Comparison of ENCODE assay signal across 20 cellular contexts in genomic region chr14:93061380-93062012, GRCh38. TPM values are rescaled to one million over a fixed set of nuclear protein-coding genes. Genes with fewer than 3 reads are reported as not detected.
DNase-seq lines count a peak whose midpoint lies in the region; ATAC-seq and TF ChIP-seq lines count a peak whose summit lies in the region.
"Had no signal": no experiment of that assay in that cellular context is flagged by ENCODE, and none has a peak within 500 bp of the region (broad histone marks: within the 10 kb centered on the region; RNA-seq: fewer than 3 reads in every experiment).

No MANE protein-coding gene starts in this region.

- H3K4me1 Mint-ChIP-seq in activated CD8-positive, alpha-beta T cell treated with anti-CD3 and anti-CD28 coated beads, Interleukin-2, amount 10 ng/mL, durations not matched to agents 7 days and 5 days (ENCODE audit: low read depth) = peaks cover 73% of the 10 kb centered on the region

- H3K9ac ChIP-seq in muscle layer of colon (ENCODE audit: low read length) = no peak overlapping the region
- H3K9ac ChIP-seq: GM23248 had no signal

- no peak overlapping the region for H3K4me3 Mint-ChIP-seq in activated CD8-positive, alpha-beta T cell treated with anti-CD3 and anti-CD28 coated beads, Interleukin-2, amount 10 ng/mL, durations not matched to agents 7 days and 5 days
- H3K4me3 Mint-ChIP-seq: CD4-positive, alpha-beta memory T cell had no signal

- POLR2A ChIA-PET in activated CD8-positive, alpha-beta T cell treated with anti-CD3 and anti-CD28 coated beads, Interleukin-2, amount 10 ng/mL, durations not matched to agents 7 days and 5 days (lab: Charles Lee) = interaction anchor here (0.5 to 1.9 kb wide), 4 partner anchors 25 to 55 kb away, joined by 3 to 6 read pairs (median 3); no protein-coding TSS in a partner anchor

- no peak for ATAC-seq in Right ventricle myocardium inferior
- ATAC-seq in activated CD8-positive, alpha-beta T cell treated with anti-CD3 and anti-CD28 coated beads, Interleukin-2, amount 10 ng/mL, durations not matched to agents 7 days and 5 days = no peak
- no peak for ATAC-seq in GM18519 (IDR thresholded peaks at IDR 0.05; ENCODE audit: low FRiP score, unreplicated experiment)
- ATAC-seq in left colon = no peak
- no peak for ATAC-seq in GM18909 (IDR thresholded peaks at IDR 0.05; ENCODE audit: poor library complexity, unreplicated experiment)
- ATAC-seq: A549, T-cell had no signal

- no peak for TF ChIP-seq POLR2A in vagina (IDR thresholded peaks at IDR 0.05)

- no peaks in the 10 kb centered on the region for H3K36me3 ChIP-seq in cardiac muscle cell
- no peaks in the 10 kb centered on the region for H3K36me3 ChIP-seq in muscle layer of colon (ENCODE audit: insufficient read depth, low read length)
- no peaks in the 10 kb centered on the region for H3K36me3 ChIP-seq in vagina

- no peak for TF ChIP-seq CTCF in cardiac muscle cell (IDR thresholded peaks at IDR 0.05; ENCODE audit: low read depth, low read length)
- no peak for TF ChIP-seq CTCF in vagina (IDR thresholded peaks at IDR 0.05)

- H3K9me3 Mint-ChIP-seq in activated CD8-positive, alpha-beta T cell treated with anti-CD3 and anti-CD28 coated beads, Interleukin-2, amount 10 ng/mL, durations not matched to agents 7 days and 5 days (ENCODE audit: insufficient read depth) = no peaks in the 10 kb centered on the region
- H3K9me3 Mint-ChIP-seq: CD4-positive, alpha-beta memory T cell; T-cell had no signal

- H3K27me3 Mint-ChIP-seq in activated CD8-positive, alpha-beta T cell treated with anti-CD3 and anti-CD28 coated beads, Interleukin-2, amount 10 ng/mL, durations not matched to agents 7 days and 5 days (ENCODE audit: low read depth) = no peaks in the 10 kb centered on the region
- H3K27me3 Mint-ChIP-seq: CD4-positive, alpha-beta memory T cell; T-cell had no signal

- DNase-seq in cardiac muscle cell (ENCODE audit: low read depth in 1 of 2, low spot score in 1 of 2) (no peak), Right ventricle myocardium inferior (ENCODE audit: missing footprints) (no peak), vagina (ENCODE audit: extremely low spot score in 2 of 2) (no peak), left colon (no peak)
- no peak for DNase-seq in activated CD8-positive, alpha-beta T cell treated with anti-CD3 and anti-CD28 coated beads, Interleukin-2, amount 10 ng/mL, durations not matched to agents 7 days and 5 days
- DNase-seq: activated gamma-delta T cell treated with Interleukin-2 at 50 U/mL for 16 hours; CD4-positive, alpha-beta memory T cell; GM23248; hippocampal formation; NCI-H226; RPMI8226; stimulated activated CD4-positive, alpha-beta T cell treated with anti-CD3 and anti-CD28 coated beads, Interleukin-4, amount 100 ng/mL, for 4 hours; T-cell; trophoblast cell had no signal

- peaks cover 30% of the 10 kb centered on the region for H3K36me3 Mint-ChIP-seq in activated CD8-positive, alpha-beta T cell treated with anti-CD3 and anti-CD28 coated beads, Interleukin-2, amount 10 ng/mL, durations not matched to agents 7 days and 5 days (ENCODE audit: low read depth)

- H3K4me3 ChIP-seq in cardiac muscle cell = no peak overlapping the region
- H3K4me3 ChIP-seq in muscle layer of colon (ENCODE audit: low read depth in 1 of 2, low read length in 2 of 2) = no peak overlapping the region
- no peak overlapping the region for H3K4me3 ChIP-seq in vagina
- H3K4me3 ChIP-seq: A549, GM23248, skin epidermis had no signal

- peak overlapping the region; percentile 86 for H3K27ac Mint-ChIP-seq in activated CD8-positive, alpha-beta T cell treated with anti-CD3 and anti-CD28 coated beads, Interleukin-2, amount 10 ng/mL, durations not matched to agents 7 days and 5 days

- CTCF ChIA-PET in activated CD8-positive, alpha-beta T cell treated with anti-CD3 and anti-CD28 coated beads, Interleukin-2, amount 10 ng/mL, durations not matched to agents 7 days and 5 days (lab: Charles Lee) = interaction anchor here (0.9 to 4.0 kb wide), 3 partner anchors 27 to 55 kb away, joined by 4 to 53 read pairs (median 13); partner anchors contain the start of gene ITPK1

- peaks cover 44% of the 10 kb centered on the region for H3K4me1 ChIP-seq in cardiac muscle cell (ENCODE audit: low read depth)
- H3K4me1 ChIP-seq in muscle layer of colon (ENCODE audit: insufficient read depth, low read length) = peaks cover 75% of the 10 kb centered on the region
- H3K4me1 ChIP-seq in vagina = peaks cover 76% of the 10 kb centered on the region

- H3K27me3 ChIP-seq in cardiac muscle cell (no peaks in the 10 kb centered on the region), muscle layer of colon (ENCODE audit: control insufficient read depth in 1 of 2, insufficient read depth in 2 of 2, low read length in 2 of 2) (no peaks in the 10 kb centered on the region), vagina (no peaks in the 10 kb centered on the region)

- intact Hi-C loops in Right ventricle myocardium inferior (cut with DNase I) = loop anchor here (5.0 kb wide), 1 partner anchor 51 kb away; no protein-coding TSS in a partner anchor
- intact Hi-C loops in vagina (cut with DNase I) = no loop called here
- intact Hi-C loops in left colon (cut with DNase I, micrococcal nuclease) = no loop called here

- H3K27ac ChIP-seq in cardiac muscle cell = peak overlapping the region; percentile 61
- H3K27ac ChIP-seq in muscle layer of colon (ENCODE audit: low read depth, low read length) = peak overlapping the region; percentile 50
- H3K27ac ChIP-seq in vagina = peak overlapping the region; percentile 43
- H3K27ac ChIP-seq: A549, GM23248, skin epidermis, VCaP had no signal

- no peaks in the 10 kb centered on the region for H3K9me3 ChIP-seq in cardiac muscle cell (ENCODE audit: low read depth)
- H3K9me3 ChIP-seq in muscle layer of colon (ENCODE audit: low read length) = no peaks in the 10 kb centered on the region
- H3K9me3 ChIP-seq in vagina = no peaks in the 10 kb centered on the region
- H3K9me3 ChIP-seq: A549 had no signal

RNA-seq across cellular contexts. Expression of gene ITPK1, which starts 54.2 kb away (rescaled TPM):
- total RNA-seq in cardiac muscle cell = 38.7 and 42.9 TPM in 2 replicates
- 33.0 and 39.4 TPM in 2 replicates for polyA plus RNA-seq in cardiac muscle cell
- 123 TPM for total RNA-seq in Right ventricle myocardium inferior
- 100 to 1,000 TPM; 103 to 107 TPM for total RNA-seq in activated CD8-positive, alpha-beta T cell treated with anti-CD3 and anti-CD28 coated beads, Interleukin-2, amount 10 ng/mL, durations not matched to agents 7 days and 5 days
- 49.6 TPM for total RNA-seq in vagina
- 100 to 1,000 TPM; 138 to 142 TPM for total RNA-seq in left colon
